In the genomic region with DNA sequence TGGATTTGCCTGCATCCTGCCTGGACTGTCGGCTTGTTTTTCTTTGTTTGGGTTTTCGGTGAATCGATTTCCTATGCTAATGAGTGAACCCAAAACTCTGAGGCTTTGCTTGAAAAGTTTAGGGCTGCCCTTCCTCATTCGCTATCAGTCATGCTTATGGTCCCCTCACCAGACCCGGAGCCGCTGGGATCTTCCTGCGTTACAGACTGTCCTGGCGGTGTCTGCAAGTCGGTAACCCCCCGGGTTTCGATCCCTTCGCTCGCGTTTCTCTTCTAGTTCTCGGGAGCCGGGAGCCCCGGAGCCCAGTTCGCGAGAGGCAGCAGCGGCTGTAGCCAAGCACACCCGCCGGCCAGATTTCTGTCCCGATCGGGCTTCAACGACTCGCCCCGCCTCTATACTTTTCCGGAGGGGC, we compare ENCODE assay signal across 11 cellular contexts. TPM values are rescaled to one million over a fixed set of nuclear protein-coding genes. Genes with fewer than 3 reads are reported as not detected.
A peak's percentile ranks its signal among the peaks of the same experiment; 100 is the strongest.
DNase-seq lines count a peak whose midpoint lies in the region; ATAC-seq, FAIRE-seq and TF ChIP-seq lines count a peak whose summit lies in the region.
"Had no signal": no experiment of that assay in that cellular context is flagged by ENCODE, and none has a peak within 500 bp of the region (broad histone marks: within the 10 kb centered on the region; RNA-seq: fewer than 3 reads in every experiment).

No MANE protein-coding gene starts in this region.

- H2AFZ ChIP-seq in H1 (ENCODE audit: low read length) = no peak overlapping the region
- H2AFZ ChIP-seq in neural cell (ENCODE audit: low read depth, low read length) = no peak overlapping the region
- H2AFZ ChIP-seq in OCI-LY7 (ENCODE audit: low read length) = no peak overlapping the region

- H4K5ac ChIP-seq in H1 (ENCODE audit: insufficient read length, low read depth, low read length) = no peak overlapping the region

- H3K79me2 ChIP-seq in H1 (ENCODE audit: control insufficient read depth in 1 of 2, insufficient read depth in 2 of 2, low read length in 2 of 2) = no peaks in the 10 kb centered on the region
- peaks cover 85% of the 10 kb centered on the region for H3K79me2 ChIP-seq in neural cell (replicated peaks; ENCODE audit: insufficient read depth, low read length)
- no peaks in the 10 kb centered on the region for H3K79me2 ChIP-seq in OCI-LY7 (ENCODE audit: insufficient read depth, low read depth, low read length)

- H2BK12ac ChIP-seq in H1 (ENCODE audit: low read depth, low read length) = 0 out of 2 replicates have a peak overlapping the region, but pooled peaks have one; percentile 60

- H2BK5ac ChIP-seq in H1 (ENCODE audit: low read depth, low read length) = no peak overlapping the region

- no peak overlapping the region for H3K23ac ChIP-seq in H1 (ENCODE audit: insufficient read length)

- DNase-seq in AG04449 (ENCODE audit: low read depth, low spot score) (no peak), HFF-Myc (ENCODE audit: extremely low read depth, low read depth) (no peak), H1 (ENCODE audit: low read depth in 1 of 2, low spot score in 2 of 2) (no peak), OCI-LY7 (ENCODE audit: low spot score) (no peak), natural killer cell (no peak)
- DNase-seq: DMS53 had no signal

- H4K8ac ChIP-seq in H1 (ENCODE audit: extremely low read depth, insufficient read depth, low read length) = no peak overlapping the region

- peaks cover 6% of the 10 kb centered on the region; the same call in 1 of the 2 replicates for H3K23me2 ChIP-seq in H1 (ENCODE audit: low read depth, low read length)

- TF ChIP-seq EP300 in H1 (IDR thresholded peaks at IDR 0.05; ENCODE audit: borderline replicate concordance in 1 of 2, low read depth in 2 of 2, low read length in 2 of 2) = no peak
- no peak for TF ChIP-seq EP300 in neural cell (conservative IDR thresholded peaks at IDR 0.05; ENCODE audit: poor library complexity, severe bottlenecking)

- FAIRE-seq in H1 (lab: Jason Lieb, UNC) = no peak

- H3K36me3 Mint-ChIP-seq in natural killer cell = no peaks in the 10 kb centered on the region

- H3K36me3 ChIP-seq in H1 (ENCODE audit: control insufficient read depth in 2 of 4, insufficient read depth in 4 of 4, low read length in 3 of 4) (no peaks in the 10 kb centered on the region; a peak in 1 of 8 replicates), neural cell (ENCODE audit: insufficient read depth, low read length) (no peaks in the 10 kb centered on the region), OCI-LY7 (ENCODE audit: insufficient read depth, low read length) (no peaks in the 10 kb centered on the region)

- TF ChIP-seq CTCF in AG04449 (IDR thresholded peaks at IDR 0.05; ENCODE audit: insufficient read depth, low read length, missing control alignments) (no peak), HFF-Myc (IDR thresholded peaks at IDR 0.05; ENCODE audit: low read depth, low read length, missing control alignments) (no peak), H1 (IDR thresholded peaks at IDR 0.05; ENCODE audit: control extremely low read depth in 1 of 3, insufficient read depth in 1 of 3, low read depth in 1 of 3, low read length in 3 of 3) (no peak), neural cell (IDR thresholded peaks at IDR 0.05; ENCODE audit: poor library complexity, severe bottlenecking) (no peak), OCI-LY7 (conservative IDR thresholded peaks at IDR 0.05; ENCODE audit: low read length) (no peak), natural killer cell (IDR thresholded peaks at IDR 0.05) (no peak)

- H3K9me3 Mint-ChIP-seq in natural killer cell = no peaks in the 10 kb centered on the region

- no peak overlapping the region for H2AK5ac ChIP-seq in H1 (ENCODE audit: low read depth, low read length)

- POLR2A ChIA-PET in AG04449 (lab: Yijun Ruan, JAX) = no interaction called here
- POLR2A ChIA-PET in H1 (lab: Charles Lee; ENCODE audit: partially characterized antibody) = interaction anchor here (0.6 kb wide), 1 partner anchor 218 kb away, joined by 4 read pairs; no protein-coding TSS in a partner anchor
- POLR2A ChIA-PET in OCI-LY7 (lab: Charles Lee) = no interaction called here

- no peak overlapping the region for H4K91ac ChIP-seq in H1 (replicated peaks; ENCODE audit: insufficient read length, low read length)

- CTCF ChIA-PET in AG04449 (lab: Yijun Ruan, JAX) (interaction anchor here (1.1 to 2.1 kb wide), 2 partner anchors 8 to 102 kb away, joined by 3 to 4 read pairs; no protein-coding TSS in a partner anchor), H1 (lab: Charles Lee; ENCODE audit: partially characterized antibody) (interaction anchor here (3.4 kb wide), 1 partner anchor 12 kb away, joined by 13 read pairs; no protein-coding TSS in a partner anchor), OCI-LY7 (lab: Charles Lee; ENCODE audit: unreplicated experiment) (no interaction called here)

- H3K9ac ChIP-seq in H1 (replicated peaks in 1 of 4; ENCODE audit: extremely low read depth in 1 of 4, low read depth in 3 of 4, low read length in 3 of 4) = no peak overlapping the region
- H3K9ac ChIP-seq in neural cell (ENCODE audit: low read length) = peak overlapping the region; percentile 7

- H3K27me3 ChIP-seq in H1 (replicated peaks in 1 of 4; ENCODE audit: control insufficient read depth in 3 of 4, extremely low read depth in 1 of 4, insufficient read depth in 3 of 4, low read length in 3 of 4) (peaks cover 90 to 99% (median 96%) of the 10 kb centered on the region in 4 experiments), neural cell (ENCODE audit: insufficient read depth, low read depth, low read length) (peaks cover 100% of the 10 kb centered on the region)

- no peak overlapping the region for H3K27ac Mint-ChIP-seq in natural killer cell

- no peak overlapping the region for H2BK120ac ChIP-seq in H1 (replicated peaks; ENCODE audit: low read depth, low read length)

- peaks cover 55 to 57% of the 10 kb centered on the region in 2 donors for H3K27me3 Mint-ChIP-seq in natural killer cell (ENCODE audit: low read depth in 2 of 2)

- no peak overlapping the region for H3K4ac ChIP-seq in H1 (replicated peaks; ENCODE audit: insufficient read length, low read depth, low read length)

- H2BK20ac ChIP-seq in H1 (ENCODE audit: low read length) = no peak overlapping the region

- intact Hi-C loops in OCI-LY7 (cut with micrococcal nuclease; ENCODE audit: unreplicated experiment) = no loop called here
- intact Hi-C loops in natural killer cell (cut with micrococcal nuclease) = no loop called here

- no peak overlapping the region for H2BK15ac ChIP-seq in H1 (ENCODE audit: low read length)

- H3K4me1 ChIP-seq in H1 (replicated peaks in 1 of 4; ENCODE audit: control insufficient read depth in 3 of 4, insufficient read depth in 4 of 4, low read length in 3 of 4) (peaks cover 0 to 37% (median 20%) of the 10 kb centered on the region in 4 experiments; a peak in 6 of 7 replicates), OCI-LY7 (ENCODE audit: insufficient read depth, low read length, poor library complexity, severe bottlenecking) (no peaks in the 10 kb centered on the region)

- no TSS peak for BruUV-seq in OCI-LY7 (replicated peaks; lab: Mats Ljungman, UMichigan)

- no peak for TF ChIP-seq RAD21 in H1 (IDR thresholded peaks at IDR 0.05 in 1 of 2, conservative IDR thresholded peaks at IDR 0.05 in 1 of 2; ENCODE audit: low read depth in 2 of 2, low read length in 2 of 2)
- no peak for TF ChIP-seq RAD21 in neural cell (conservative IDR thresholded peaks at IDR 0.05)

- no peak for ATAC-seq in GM19351 (IDR thresholded peaks at IDR 0.05; ENCODE audit: unreplicated experiment)
- ATAC-seq in GM18907 (IDR thresholded peaks at IDR 0.05; ENCODE audit: unreplicated experiment) = no peak
- ATAC-seq in natural killer cell = no peak
- ATAC-seq: activated CD4-positive, CD25-positive, alpha-beta regulatory T cell treated with anti-CD3 and anti-CD28 coated beads, Interleukin-2, amount 50 U/mL, for 24 hours had no signal

- no peak overlapping the region for H3K4me3 Mint-ChIP-seq in natural killer cell

- H3K79me1 ChIP-seq in H1 (ENCODE audit: low read depth, low read length) = no peaks in the 10 kb centered on the region

- peaks cover 31 to 45% of the 10 kb centered on the region in 2 experiments for H4K20me1 ChIP-seq in H1 (replicated peaks in 1 of 2; ENCODE audit: control insufficient read depth in 1 of 2, insufficient read depth in 2 of 2, low read length in 2 of 2)
- H4K20me1 ChIP-seq in neural cell (ENCODE audit: insufficient read depth) = no peaks in the 10 kb centered on the region
- no peaks in the 10 kb centered on the region for H4K20me1 ChIP-seq in OCI-LY7 (ENCODE audit: insufficient read depth, low read length)

- H3K27ac ChIP-seq in H1 (ENCODE audit: low read depth, low read length) (no peak overlapping the region), neural cell (ENCODE audit: low read length) (peak overlapping the region; percentile 15), OCI-LY7 (ENCODE audit: low read depth, low read length, poor library complexity, severe bottlenecking) (no peak overlapping the region)

- peak overlapping the region; percentile 94 for H3K4me3 ChIP-seq in AG04449 (ENCODE audit: low read depth, low read length)
- 0 out of 2 replicates have a peak overlapping the region, but pooled peaks have one; percentile 9 for H3K4me3 ChIP-seq in HFF-Myc (replicated peaks; ENCODE audit: low read depth, low read length)
- H3K4me3 ChIP-seq in H1 (ENCODE audit: extremely low read depth in 1 of 4, insufficient read depth in 2 of 4, low read depth in 3 of 4, low read length in 4 of 4) = peak overlapping the region; percentile 8 to 62 (median 26); a peak in 5 of 8 replicates
- peak overlapping the region; percentile 65 for H3K4me3 ChIP-seq in neural cell (ENCODE audit: low read length)
- no peak overlapping the region for H3K4me3 ChIP-seq in OCI-LY7 (ENCODE audit: low read depth, low read length, poor library complexity, severe bottlenecking)

- H3K9me2 ChIP-seq in neural cell (ENCODE audit: insufficient read depth, low read length) (no peaks in the 10 kb centered on the region), OCI-LY7 (ENCODE audit: insufficient read depth, low read length) (no peaks in the 10 kb centered on the region)

- H3K14ac ChIP-seq in H1 (ENCODE audit: insufficient read length) = no peak overlapping the region

- TF ChIP-seq POLR2A in H1 (IDR thresholded peaks at IDR 0.05; ENCODE audit: control extremely low read depth in 1 of 2, low read depth in 2 of 2, low read length in 2 of 2) = no peak

- H3K56ac ChIP-seq in H1 (replicated peaks; ENCODE audit: insufficient read length, low read depth, low read length) = no peak overlapping the region

- H3K18ac ChIP-seq in H1 (ENCODE audit: extremely low read depth, low read length) = no peak overlapping the region; the same call in 1 of the 2 replicates

- H3K4me2 ChIP-seq in H1 (ENCODE audit: insufficient read depth in 1 of 2, low read depth in 2 of 2, low read length in 2 of 2) (peak overlapping the region; percentile 70 to 83), neural cell (ENCODE audit: low read length) (no peak overlapping the region), OCI-LY7 (ENCODE audit: low read length) (no peak overlapping the region)

- H3K9me3 ChIP-seq in H1 (ENCODE audit: insufficient read depth in 2 of 2, low read depth in 1 of 2, low read length in 1 of 2) = no peaks in the 10 kb centered on the region
- no peaks in the 10 kb centered on the region for H3K9me3 ChIP-seq in neural cell (ENCODE audit: low read length)
- H3K9me3 ChIP-seq in OCI-LY7 (ENCODE audit: low read length) = no peaks in the 10 kb centered on the region

- no peaks in the 10 kb centered on the region for H3F3A ChIP-seq in neural cell (ENCODE audit: insufficient read depth, low read length, poor library complexity, severe bottlenecking)

- peaks cover 15 to 20% of the 10 kb centered on the region in 2 donors for H3K4me1 Mint-ChIP-seq in natural killer cell

- WGBS in H1 (ENCODE audit: extremely low coverage in 1 of 2, insufficient coverage in 1 of 2, insufficient read length in 1 of 2, insufficient replicate concordance in 2 of 2, low coverage in 1 of 2, low lambda C conversion rate in 2 of 2, missing lambda C conversion rate in 1 of 2), 2 experiments = 4% methylated on average over 28 of the region's 28 CpGs; no CpG with 5 or more reads in 1 of the 2 experiments

RNA-seq across cellular contexts. Expression of gene EMX2, which starts 2.2 kb away (rescaled TPM):
- total RNA-seq in H1 (2021; fragmentation: NEBNext Ultra II Directional; extraction: Animal tissue kit (Norgen Biotek cat#: 25700)) = not detected in 2 replicates
- polyA plus RNA-seq in H1 (2011; rRNA removed) (not detected in 2 replicates), neural cell (0.12 and 1.1 TPM in 2 replicates)
- 0.06 TPM for polyA plus RNA-seq in H1 (2011; cell fraction: cytosol; rRNA removed)
- polyA plus RNA-seq in H1 (2011; cell fraction: nucleus; rRNA removed) = 0.04 TPM
- 0.08 to 0.23 TPM (median 0.14 TPM) in 4 replicates for polyA plus RNA-seq in H1 (2012, experiment 1 of 2)
- polyA plus RNA-seq in H1 (2012, experiment 2 of 2) = 0.10 TPM
- polyA plus RNA-seq in H1 (2013, experiment 1 of 2) = 0.04 TPM
- polyA plus RNA-seq in H1 (2013, experiment 2 of 2) = not detected
- polyA minus RNA-seq in H1 (2011; rRNA and poly(A)+ RNA removed) = not detected in 2 replicates
- not detected for polyA minus RNA-seq in H1 (2011; cell fraction: cytosol; rRNA and poly(A)+ RNA removed)
- not detected for polyA minus RNA-seq in H1 (2011; cell fraction: nucleus; rRNA and poly(A)+ RNA removed)
- 0.24 and 0.81 TPM in 2 replicates for polyA minus RNA-seq in neural cell
- not detected in 2 replicates for total RNA-seq in OCI-LY7 (2014; rRNA removed; shearing (Covaris generic))
- total RNA-seq in OCI-LY7 (2022) (not detected in 2 replicates), natural killer cell (not detected)
- total RNA-seq: NCI-H460 had no signal

Comparison
In these comparisons a context has a peak if more than half of its experiments do, and no peak if none do; other contexts are left out.
1. H3K4me2 ChIP-seq: peak in H1 (2 of 2); none in neural cell (single experiment) and OCI-LY7 (single experiment).